ENCODE assay signal across 18 cellular contexts in the genomic region with DNA sequence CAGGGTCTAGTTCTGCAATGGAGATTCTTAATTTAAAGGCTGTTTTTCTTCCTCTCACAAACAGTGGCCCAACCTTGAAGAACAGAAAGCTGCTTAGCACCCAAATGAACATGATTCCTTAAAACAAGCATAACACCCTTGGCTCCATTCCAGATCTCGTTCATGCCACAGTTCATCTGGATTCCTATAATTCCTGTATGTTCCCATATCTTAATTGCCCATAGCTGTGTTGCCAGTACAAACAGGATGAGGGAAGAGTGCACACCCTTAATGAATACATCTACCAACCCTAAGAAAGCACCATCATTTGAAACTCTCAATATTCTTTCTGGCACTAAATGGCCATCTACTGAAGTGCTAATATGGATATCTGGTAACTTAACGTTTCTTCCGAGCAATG. TPM values are rescaled to one million over a fixed set of nuclear protein-coding genes. Genes with fewer than 3 reads are reported as not detected.
DNase-seq lines count a peak whose midpoint lies in the region; ATAC-seq, FAIRE-seq and TF ChIP-seq lines count a peak whose summit lies in the region.
"Had no signal": no experiment of that assay in that cellular context is flagged by ENCODE, and none has a peak within 500 bp of the region (broad histone marks: within the 10 kb centered on the region; RNA-seq: fewer than 3 reads in every experiment).

No MANE protein-coding gene starts in this region.

- H2AFZ ChIP-seq in astrocyte (ENCODE audit: low read depth, low read length), result no peak overlapping the region

- H3K4me1 ChIP-seq in astrocyte (ENCODE audit: insufficient read depth, low read length), result peaks cover 9% of the 10 kb centered on the region
- H3K4me1 ChIP-seq: uterus had no signal

- no peaks in the 10 kb centered on the region for H3K9me3 ChIP-seq in astrocyte (ENCODE audit: insufficient read depth, low read depth, low read length)
- H3K9me3 ChIP-seq: esophagus muscularis mucosa, lower lobe of right lung, uterus had no signal

- H3K4me3 Mint-ChIP-seq in astrocyte (ENCODE audit: unreplicated experiment), result no peak overlapping the region
- H3K4me3 Mint-ChIP-seq: activated naive CD8-positive, alpha-beta T cell treated with anti-CD3 and anti-CD28 coated beads for 36 hours; CD8-positive, alpha-beta memory T cell; neural crest cell had no signal

- H3K36me3 Mint-ChIP-seq in astrocyte (ENCODE audit: low read depth, unreplicated experiment), result peaks cover 18% of the 10 kb centered on the region
- H3K36me3 Mint-ChIP-seq: activated naive CD8-positive, alpha-beta T cell treated with anti-CD3 and anti-CD28 coated beads for 36 hours; CD8-positive, alpha-beta memory T cell had no signal

- H3K4me3 ChIP-seq in astrocyte (ENCODE audit: insufficient read depth, low read depth, low read length), result no peak overlapping the region
- H3K4me3 ChIP-seq: coronary artery, esophagus muscularis mucosa, lower lobe of right lung, uterus had no signal

- no peak for TF ChIP-seq CTCF in astrocyte (IDR thresholded peaks at IDR 0.05; ENCODE audit: insufficient read depth, low read depth, low read length)

- no peak overlapping the region for H3K9ac ChIP-seq in astrocyte (ENCODE audit: low read length)

- peaks cover 95% of the 10 kb centered on the region for H4K20me1 ChIP-seq in astrocyte (ENCODE audit: insufficient read depth, low read length)

- no peak for ATAC-seq in GM21825 (IDR thresholded peaks at IDR 0.05; ENCODE audit: unreplicated experiment)
- ATAC-seq: lower lobe of right lung; stimulated activated naive CD8-positive, alpha-beta T cell treated with anti-CD3 and anti-CD28 coated beads, Interleukin-15, Interleukin-2, amounts not matched to agents 100 U/mL and 50 U/mL, for 24 hours had no signal

- peaks cover 44% of the 10 kb centered on the region for H3K4me1 Mint-ChIP-seq in astrocyte (ENCODE audit: low read depth, unreplicated experiment)
- H3K4me1 Mint-ChIP-seq: activated naive CD8-positive, alpha-beta T cell treated with anti-CD3 and anti-CD28 coated beads for 36 hours; CD8-positive, alpha-beta memory T cell; neural crest cell had no signal

- H3K4me2 ChIP-seq in astrocyte (ENCODE audit: low read length), result peak overlapping the region; percentile 35

- no peaks in the 10 kb centered on the region for H3K27me3 Mint-ChIP-seq in astrocyte (ENCODE audit: low read depth, unreplicated experiment)

- FAIRE-seq in astrocyte (lab: Jason Lieb, UNC), result no peak

- H3K79me2 ChIP-seq in astrocyte (ENCODE audit: insufficient read depth, low read length), result peaks cover 96% of the 10 kb centered on the region

- H3K9me3 Mint-ChIP-seq in astrocyte (ENCODE audit: unreplicated experiment), result no peaks in the 10 kb centered on the region
- H3K9me3 Mint-ChIP-seq: activated naive CD8-positive, alpha-beta T cell treated with anti-CD3 and anti-CD28 coated beads for 36 hours had no signal

- H3K27ac ChIP-seq in astrocyte (ENCODE audit: low read depth, low read length), result no peak overlapping the region
- H3K27ac ChIP-seq: esophagus muscularis mucosa, lower lobe of right lung, uterus had no signal

- DNase-seq in Daoy (ENCODE audit: low read depth), result peak; percentile 88
- peak; percentile 29 for DNase-seq in NCI-H1694 (lab: John Stamatoyannopoulos, UW)
- DNase-seq in astrocyte (ENCODE audit: low read depth), result peak; percentile 77
- DNase-seq in lung microvascular endothelial cell (ENCODE audit: low read depth in 2 of 2), result peak; percentile 32 to 38
- DNase-seq in activated CD8-positive, alpha-beta memory T cell treated with anti-CD3 and anti-CD28 coated beads for 24 hours, result no peak
- DNase-seq in mucosa of gallbladder (ENCODE audit: low spot score), result no peak
- DNase-seq: activated CD4-positive, CD25-positive, alpha-beta regulatory T cell treated with anti-CD3 and anti-CD28 coated beads, Interleukin-2, amount 50 U/mL, for 72 hours; activated naive CD8-positive, alpha-beta T cell treated with anti-CD3 and anti-CD28 coated beads for 36 hours; activated T-cell treated with anti-CD3 and anti-CD28 coated beads for 4 hours; CD8-positive, alpha-beta memory T cell; lower lobe of right lung; NCI-H1930; stimulated activated naive CD8-positive, alpha-beta T cell treated with anti-CD3 and anti-CD28 coated beads, Interleukin-15, Interleukin-2, amounts not matched to agents 100 U/mL and 50 U/mL, for 24 hours; uterus had no signal

- peaks cover 9% of the 10 kb centered on the region for H3K36me3 ChIP-seq in astrocyte (ENCODE audit: insufficient read depth, low read length)
- H3K36me3 ChIP-seq: esophagus muscularis mucosa, lower lobe of right lung, uterus had no signal

- no peaks in the 10 kb centered on the region for H3K27me3 ChIP-seq in astrocyte (ENCODE audit: insufficient read depth, low read length)
- H3K27me3 ChIP-seq: esophagus muscularis mucosa, uterus had no signal

- peak overlapping the region; percentile 3 for H3K27ac Mint-ChIP-seq in astrocyte (ENCODE audit: unreplicated experiment)
- H3K27ac Mint-ChIP-seq: activated naive CD8-positive, alpha-beta T cell treated with anti-CD3 and anti-CD28 coated beads for 36 hours; CD8-positive, alpha-beta memory T cell had no signal

RNA-seq across cellular contexts. Expression of a gene that starts 45.5 kb away (rescaled TPM):
- 12.6 and 18.2 TPM in 2 replicates for total RNA-seq in Daoy (2014; rRNA removed; shearing (Covaris generic))
- total RNA-seq in astrocyte, result 308 and 330 TPM in 2 replicates
- total RNA-seq in lung microvascular endothelial cell, result 13.5 and 122 TPM in 2 replicates
- total RNA-seq in mucosa of gallbladder, result 10.3 TPM
- total RNA-seq: CD8-positive, alpha-beta memory T cell had no signal

Comparison
In these comparisons a context has a peak if more than half of its experiments do, and no peak if none do; other contexts are left out.
1. DNase-seq: peak in Daoy (single experiment), NCI-H1694 (single experiment), astrocyte (single experiment) and lung microvascular endothelial cell (2 of 2); none in activated CD8-positive, alpha-beta memory T cell treated with anti-CD3 and anti-CD28 coated beads for 24 hours (single experiment) and mucosa of gallbladder (single experiment).